8 cellular contexts compared by ENCODE assay signal in the genomic region with DNA sequence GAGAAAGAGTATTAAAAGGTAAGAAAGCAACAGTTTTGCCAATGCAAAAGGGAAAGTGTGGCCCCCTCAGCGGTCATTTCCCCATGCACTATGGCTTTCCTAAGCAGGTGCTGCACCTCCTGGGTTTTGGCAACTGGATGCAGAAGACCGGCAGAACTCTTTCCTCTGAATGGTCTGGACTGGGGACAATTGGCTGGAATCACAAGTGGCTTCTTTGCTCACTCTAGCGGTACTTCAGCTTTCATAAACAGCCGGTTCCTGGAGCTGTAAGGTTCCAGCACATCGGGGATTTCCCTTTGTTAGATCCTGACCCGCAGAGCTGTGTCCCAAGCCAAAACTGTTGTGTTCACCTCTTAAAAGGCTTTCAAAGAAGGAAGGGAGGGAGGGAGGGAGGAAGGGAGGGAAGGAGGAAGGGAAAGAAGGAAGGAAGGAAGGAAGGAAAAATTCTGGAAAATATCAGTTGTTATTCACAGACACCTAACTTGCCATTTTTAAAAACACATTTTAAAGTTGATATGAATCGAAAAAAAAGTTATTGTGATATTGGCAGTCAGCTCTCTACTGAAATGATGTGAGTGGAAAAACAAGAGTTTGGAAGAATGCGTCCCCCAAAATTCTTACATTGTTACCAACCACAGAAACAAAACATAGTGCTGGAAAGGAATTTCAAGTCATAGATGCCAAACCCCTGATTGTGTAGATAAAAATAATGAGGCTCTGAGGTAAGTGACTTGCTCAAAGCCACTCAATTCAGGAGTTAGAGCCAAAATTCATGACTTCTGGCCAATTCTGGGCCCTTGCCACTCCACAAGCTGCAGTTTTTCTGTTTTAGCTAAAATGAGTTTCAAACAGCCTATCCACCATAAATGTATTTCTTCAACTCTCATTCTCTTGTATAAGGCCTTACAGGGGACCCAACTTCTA.
DNase-seq lines count a peak whose midpoint lies in the region; ATAC-seq and TF ChIP-seq lines count a peak whose summit lies in the region.

No MANE protein-coding gene starts in this region.

- ATAC-seq in foreskin keratinocyte (peak; percentile 49), GM19455 (IDR thresholded peaks at IDR 0.05; ENCODE audit: unreplicated experiment) (no peak), HG02840 (IDR thresholded peaks at IDR 0.05; ENCODE audit: low FRiP score, unreplicated experiment) (no peak)

- H3K9me3 ChIP-seq in ES-I3 (ENCODE audit: control insufficient read depth, insufficient read depth, low read length) = no peaks in the 10 kb centered on the region

- DNase-seq in SW 1271 (lab: John Stamatoyannopoulos, UW) = peak; percentile 53 to 87
- peak in 1 of 2 donors; percentile 87 for DNase-seq in foreskin keratinocyte
- DNase-seq in putamen (ENCODE audit: low spot score) = peak; percentile 1
- DNase-seq in NCI-H526 treated with DMSO at 0.1 percent for 48 hours (lab: John Stamatoyannopoulos, UW) = no peak
- no peak for DNase-seq in NCI-H774 (lab: John Stamatoyannopoulos, UW)

- H3K36me3 ChIP-seq in ES-I3 (ENCODE audit: insufficient read depth, low read length) = no peaks in the 10 kb centered on the region

- H3K27me3 ChIP-seq in foreskin keratinocyte = no peaks in the 10 kb centered on the region

- H3K27ac ChIP-seq in foreskin keratinocyte = peak overlapping the region; percentile 94

- H3K4me1 ChIP-seq in ES-I3 (ENCODE audit: insufficient read depth, low read length) (peaks cover 23% of the 10 kb centered on the region), foreskin keratinocyte (peaks cover 46% of the 10 kb centered on the region)

- H3K9ac ChIP-seq in ES-I3 (ENCODE audit: low read depth, low read length) = peak overlapping the region; percentile 51; the same call in 1 of the 2 replicates

- no peak for TF ChIP-seq CTCF in foreskin keratinocyte (conservative IDR thresholded peaks at IDR 0.05)

Comparison
In these comparisons a context has a peak if more than half of its experiments do, and no peak if none do; other contexts are left out.
1. DNase-seq: peak in SW 1271 (2 of 2) and putamen (single experiment); none in NCI-H526 treated with DMSO at 0.1 percent for 48 hours (single experiment) and NCI-H774 (single experiment).